ENCODE assay signal across 16 cellular contexts in genomic region chr9:132880311-132880661, GRCh38. TPM values are rescaled to one million over a fixed set of nuclear protein-coding genes. Genes with fewer than 3 reads are reported as not detected.
DNase-seq lines count a peak whose midpoint lies in the region; ATAC-seq and TF ChIP-seq lines count a peak whose summit lies in the region.
"Had no signal": no experiment of that assay in that cellular context is flagged by ENCODE, and none has a peak within 500 bp of the region (broad histone marks: within the 10 kb centered on the region; RNA-seq: fewer than 3 reads in every experiment).

No MANE protein-coding gene starts in this region.

- H3K4me2 ChIP-seq in Loucy (ENCODE audit: low read depth, low read length, poor library complexity, severe bottlenecking) = peak overlapping the region; percentile 89

- H2AFZ ChIP-seq in Loucy (ENCODE audit: low read length) = no peak overlapping the region

- H3K27me3 Mint-ChIP-seq in activated T-cell treated with anti-CD3 and anti-CD28 coated beads, Interleukin-2, amount 50 U/mL, for 4 hours (ENCODE audit: low read depth) = no peaks in the 10 kb centered on the region
- H3K27me3 Mint-ChIP-seq in activated T-cell treated with anti-CD3 and anti-CD28 coated beads, Interleukin-2, amount 50 U/mL, for 24 hours = no peaks in the 10 kb centered on the region
- H3K27me3 Mint-ChIP-seq in glutamatergic neuron (ENCODE audit: unreplicated experiment) = peaks cover 13% of the 10 kb centered on the region

- intact Hi-C loops in spleen (cut with DNase I; ENCODE audit: low total_unique reads) = no loop called here

- TF ChIP-seq POLR2A in spleen (IDR thresholded peaks at IDR 0.05) = no peak

- H3K4me3 ChIP-seq in Loucy (ENCODE audit: low read length, poor library complexity, severe bottlenecking) = peak overlapping the region; percentile 94
- H3K4me3 ChIP-seq in spleen = no peak overlapping the region

- TF ChIP-seq CTCF in Loucy (conservative IDR thresholded peaks at IDR 0.05; ENCODE audit: low read length) = no peak
- no peak for TF ChIP-seq CTCF in glutamatergic neuron (IDR thresholded peaks at IDR 0.05; ENCODE audit: partially characterized antibody, unreplicated experiment)
- no peak for TF ChIP-seq CTCF in spleen (IDR thresholded peaks at IDR 0.05 in 8 of 11, conservative IDR thresholded peaks at IDR 0.05 in 3 of 11)

- H3K36me3 ChIP-seq in Loucy (ENCODE audit: insufficient read depth, low read length) = no peaks in the 10 kb centered on the region
- H3K36me3 ChIP-seq in spleen = no peaks in the 10 kb centered on the region
- H3K36me3 ChIP-seq: brain microvascular endothelial cell had no signal

- H3F3A ChIP-seq in Loucy (ENCODE audit: low read depth) = no peaks in the 10 kb centered on the region

- no peaks in the 10 kb centered on the region for H3K9me3 Mint-ChIP-seq in activated T-cell treated with anti-CD3 and anti-CD28 coated beads, Interleukin-2, amount 50 U/mL, for 4 hours
- no peaks in the 10 kb centered on the region for H3K9me3 Mint-ChIP-seq in activated T-cell treated with anti-CD3 and anti-CD28 coated beads, Interleukin-2, amount 50 U/mL, for 24 hours
- peaks cover 3% of the 10 kb centered on the region for H3K9me3 Mint-ChIP-seq in glutamatergic neuron (ENCODE audit: unreplicated experiment)
- H3K9me3 Mint-ChIP-seq: endodermal cell had no signal

- H3K9me3 ChIP-seq in Loucy (ENCODE audit: insufficient read depth, low read depth, low read length) (no peaks in the 10 kb centered on the region), spleen (no peaks in the 10 kb centered on the region)

- ATAC-seq in activated T-cell treated with anti-CD3 and anti-CD28 coated beads, Interleukin-2, amount 50 U/mL, for 4 hours = no peak
- ATAC-seq in HG02970 (IDR thresholded peaks at IDR 0.05; ENCODE audit: low FRiP score, unreplicated experiment) = no peak
- ATAC-seq: left colon had no signal

- peak overlapping the region in 3 of 8 donors; percentile 76 to 85 (median 84) for H3K27ac ChIP-seq in spleen
- H3K27ac ChIP-seq: brain microvascular endothelial cell had no signal

- H3K27me3 ChIP-seq in Loucy (ENCODE audit: insufficient read depth, low read length, poor library complexity, severe bottlenecking) (no peaks in the 10 kb centered on the region), spleen (replicated peaks in 1 of 7) (no peaks in the 10 kb centered on the region)
- H3K27me3 ChIP-seq: brain microvascular endothelial cell had no signal

- no peaks in the 10 kb centered on the region for H3K36me3 Mint-ChIP-seq in activated T-cell treated with anti-CD3 and anti-CD28 coated beads, Interleukin-2, amount 50 U/mL, for 4 hours (ENCODE audit: insufficient read depth)
- H3K36me3 Mint-ChIP-seq in activated T-cell treated with anti-CD3 and anti-CD28 coated beads, Interleukin-2, amount 50 U/mL, for 24 hours (ENCODE audit: low read depth) = no peaks in the 10 kb centered on the region
- H3K36me3 Mint-ChIP-seq in glutamatergic neuron (ENCODE audit: unreplicated experiment) = no peaks in the 10 kb centered on the region

- peaks cover 9% of the 10 kb centered on the region for H3K4me1 Mint-ChIP-seq in activated T-cell treated with anti-CD3 and anti-CD28 coated beads, Interleukin-2, amount 50 U/mL, for 4 hours (ENCODE audit: low read depth)
- H3K4me1 Mint-ChIP-seq in activated T-cell treated with anti-CD3 and anti-CD28 coated beads, Interleukin-2, amount 50 U/mL, for 24 hours (ENCODE audit: low read depth) = peaks cover 22% of the 10 kb centered on the region
- peaks cover 3% of the 10 kb centered on the region for H3K4me1 Mint-ChIP-seq in glutamatergic neuron (ENCODE audit: low read depth, unreplicated experiment)
- H3K4me1 Mint-ChIP-seq: endodermal cell had no signal

- no peaks in the 10 kb centered on the region for H4K20me1 ChIP-seq in Loucy (ENCODE audit: insufficient read depth, low read length, poor library complexity, severe bottlenecking)

- peak overlapping the region; percentile 3 for H3K4me3 Mint-ChIP-seq in activated T-cell treated with anti-CD3 and anti-CD28 coated beads, Interleukin-2, amount 50 U/mL, for 4 hours
- no peak overlapping the region for H3K4me3 Mint-ChIP-seq in activated T-cell treated with anti-CD3 and anti-CD28 coated beads, Interleukin-2, amount 50 U/mL, for 24 hours
- peak overlapping the region; percentile 13 for H3K4me3 Mint-ChIP-seq in glutamatergic neuron (ENCODE audit: unreplicated experiment)
- H3K4me3 Mint-ChIP-seq: endodermal cell had no signal

- no peak for DNase-seq in activated T-cell treated with anti-CD3 and anti-CD28 coated beads, Interleukin-2, amount 50 U/mL, for 4 hours
- no peak for DNase-seq in activated T-cell treated with anti-CD3 and anti-CD28 coated beads, Interleukin-2, amount 50 U/mL, for 24 hours
- no peak for DNase-seq in glutamatergic neuron
- DNase-seq in spleen = peak; percentile 5
- no peak for DNase-seq in NCI-H345 (lab: John Stamatoyannopoulos, UW)
- DNase-seq in middle frontal gyrus (ENCODE audit: extremely low spot score, low spot score) = no peak
- DNase-seq: brain microvascular endothelial cell, endodermal cell, head of caudate nucleus, left colon, NCI-H1417 treated with DMSO at 0.1 percent for 48 hours, NCI-H69, nucleus accumbens, Right ventricle myocardium superior had no signal

- H3K4me1 ChIP-seq in Loucy (ENCODE audit: insufficient read depth, low read length, poor library complexity, severe bottlenecking) (peaks cover 66% of the 10 kb centered on the region), spleen (peaks cover 0 to 28% (median 21%) of the 10 kb centered on the region in 6 donors)

- no peaks in the 10 kb centered on the region for H3K9me2 ChIP-seq in Loucy (replicated peaks; ENCODE audit: low read depth, low read length)

- H3K79me2 ChIP-seq in Loucy (ENCODE audit: insufficient read depth, low read length) = peaks cover 12% of the 10 kb centered on the region

- 84 to 92% (median 89%) methylated on average over 7 of the region's 7 CpGs for WGBS in spleen, 5 donors

- H3K27ac Mint-ChIP-seq in activated T-cell treated with anti-CD3 and anti-CD28 coated beads, Interleukin-2, amount 50 U/mL, for 24 hours = no peak overlapping the region
- H3K27ac Mint-ChIP-seq in glutamatergic neuron (ENCODE audit: unreplicated experiment) = no peak overlapping the region
- H3K27ac Mint-ChIP-seq: endodermal cell had no signal

- H3K9ac ChIP-seq in Loucy (ENCODE audit: low read depth, low read length, poor library complexity, severe bottlenecking) = peak overlapping the region; percentile 97

RNA-seq across cellular contexts. Expression of gene SPACA9, which starts 1.6 kb away (rescaled TPM):
- under 1 TPM; 0.42 to 0.82 (median 0.73) TPM for total RNA-seq in activated T-cell treated with anti-CD3 and anti-CD28 coated beads, Interleukin-2, amount 50 U/mL, for 4 hours
- 5.0 TPM for total RNA-seq in glutamatergic neuron (ENCODE audit: unreplicated experiment)
- total RNA-seq in spleen = 1 to 10 TPM; 1.1 to 5.6 (median 2.5) TPM
- polyA plus RNA-seq in spleen = 1 to 10 TPM; 1.7 to 3.5 (median 3.0) TPM

RNA-seq across cellular contexts. Expression of gene AK8, which starts 2.2 kb away (rescaled TPM):
- not detected for total RNA-seq in activated T-cell treated with anti-CD3 and anti-CD28 coated beads, Interleukin-2, amount 50 U/mL, for 4 hours
- total RNA-seq in glutamatergic neuron (ENCODE audit: unreplicated experiment) = 0.44 TPM
- 1 to 10 TPM in 1 of 7 donors, under 1 TPM in 6; 0.51 to 1.8 (median 0.92) TPM for total RNA-seq in spleen
- polyA plus RNA-seq in spleen = 1 to 10 TPM in 2 of 3 donors, under 1 TPM in 1; 0.22 to 1.8 (median 1.0) TPM
